ENCODE assay signal across 18 cellular contexts in the genomic region with DNA sequence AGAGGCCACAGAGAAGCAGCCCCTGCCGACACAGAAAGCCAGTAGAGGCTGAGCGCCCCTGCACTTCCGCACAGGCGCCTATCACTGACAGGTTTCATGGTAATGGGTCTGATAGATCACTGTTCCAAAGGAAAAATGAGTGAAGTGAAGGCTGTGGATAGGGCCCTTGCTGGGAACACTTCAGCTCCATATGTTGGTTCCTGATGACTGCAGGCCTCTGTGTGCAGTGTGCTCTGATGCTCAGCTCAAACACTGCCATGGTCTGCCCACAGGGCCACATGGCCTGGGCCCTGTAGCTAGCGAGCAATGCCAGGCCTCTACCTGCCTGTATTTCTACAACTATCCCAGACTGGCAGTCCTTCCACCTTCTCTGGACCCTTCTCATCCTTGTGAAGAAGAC.
DNase-seq lines count a peak whose midpoint lies in the region; ATAC-seq and TF ChIP-seq lines count a peak whose summit lies in the region.
"Had no signal": no experiment of that assay in that cellular context is flagged by ENCODE, and none has a peak within 500 bp of the region (broad histone marks: within the 10 kb centered on the region; RNA-seq: fewer than 3 reads in every experiment).

No MANE protein-coding gene starts in this region.

- no peaks in the 10 kb centered on the region for H3K27me3 ChIP-seq in thyroid gland
- H3K27me3 ChIP-seq in MG63, result no peaks in the 10 kb centered on the region
- H3K27me3 ChIP-seq: BLaER1 had no signal

- TF ChIP-seq POLR2A in thyroid gland (IDR thresholded peaks at IDR 0.05), result no peak

- intact Hi-C loops in activated naive CD4-positive, alpha-beta T cell treated with anti-CD3 and anti-CD28 coated beads for 36 hours (cut with micrococcal nuclease), result no loop called here
- intact Hi-C loops in thyroid gland (cut with DNase I), result loop anchor here (10.0 kb wide), 1 partner anchor 81 kb away; the partner anchor contains the start of genes HIRA and MRPL40

- no peak for TF ChIP-seq CTCF in thyroid gland (IDR thresholded peaks at IDR 0.05)

- peaks cover 66 to 85% of the 10 kb centered on the region in 2 donors for H3K36me3 ChIP-seq in thyroid gland
- H3K36me3 ChIP-seq in MG63, result peaks cover 61% of the 10 kb centered on the region

- no peaks in the 10 kb centered on the region for H3K9me3 Mint-ChIP-seq in activated naive CD4-positive, alpha-beta T cell treated with anti-CD3 and anti-CD28 coated beads, Interleukin-2, amount 50 U/mL, for 24 hours
- no peaks in the 10 kb centered on the region for H3K9me3 Mint-ChIP-seq in activated naive CD4-positive, alpha-beta T cell treated with anti-CD3 and anti-CD28 coated beads for 36 hours
- H3K9me3 Mint-ChIP-seq: CD14-positive monocyte; CD4-positive, alpha-beta memory T cell; HFFc6 had no signal

- CTCF ChIA-PET in activated naive CD4-positive, alpha-beta T cell treated with anti-CD3 and anti-CD28 coated beads for 36 hours (lab: Charles Lee), result interaction anchor here (0.7 kb wide), 1 partner anchor 41 kb away, joined by 3 read pairs; no protein-coding TSS in a partner anchor

- no peak for DNase-seq in activated naive CD4-positive, alpha-beta T cell treated with anti-CD3 and anti-CD28 coated beads for 36 hours
- DNase-seq in cerebellum (ENCODE audit: low spot score), result peak; percentile 54
- DNase-seq in thyroid gland, result no peak
- no peak for DNase-seq in superior temporal gyrus (ENCODE audit: extremely low spot score)
- no peak for DNase-seq in MG63
- DNase-seq: CD4-positive, alpha-beta memory T cell; DMS79 treated with DMSO at 0.1 percent for 48 hours; GOT3; HFFc6 had no signal

- H3K4me3 ChIP-seq in thyroid gland (replicated peaks in 1 of 3) (no peak overlapping the region), MG63 (no peak overlapping the region)
- H3K4me3 ChIP-seq: A549, BLaER1, GM12878 had no signal

- peak overlapping the region; percentile 62 to 99 (median 99) for H3K27ac ChIP-seq in thyroid gland
- H3K27ac ChIP-seq: 22Rv1, A549, BLaER1 had no signal

- no peaks in the 10 kb centered on the region for H3K4me1 Mint-ChIP-seq in activated naive CD4-positive, alpha-beta T cell treated with anti-CD3 and anti-CD28 coated beads, Interleukin-2, amount 50 U/mL, for 24 hours
- H3K4me1 Mint-ChIP-seq in activated naive CD4-positive, alpha-beta T cell treated with anti-CD3 and anti-CD28 coated beads for 36 hours (ENCODE audit: low read depth), result no peaks in the 10 kb centered on the region
- H3K4me1 Mint-ChIP-seq: CD14-positive monocyte; CD4-positive, alpha-beta memory T cell had no signal

- WGBS in thyroid gland, 2 donors, result 95 to 98% methylated on average over 5 of the region's 5 CpGs

- peak overlapping the region; percentile 46 for H3K27ac Mint-ChIP-seq in activated naive CD4-positive, alpha-beta T cell treated with anti-CD3 and anti-CD28 coated beads, Interleukin-2, amount 50 U/mL, for 24 hours
- no peak overlapping the region for H3K27ac Mint-ChIP-seq in activated naive CD4-positive, alpha-beta T cell treated with anti-CD3 and anti-CD28 coated beads for 36 hours
- H3K27ac Mint-ChIP-seq: CD14-positive monocyte, HFFc6 had no signal

- H3K9me3 ChIP-seq in thyroid gland (no peaks in the 10 kb centered on the region), MG63 (no peaks in the 10 kb centered on the region)
- H3K9me3 ChIP-seq: A549, BLaER1 had no signal

- no peak for ATAC-seq in HG03280 (IDR thresholded peaks at IDR 0.05; ENCODE audit: unreplicated experiment)
- ATAC-seq: A549, GM12878, HCT116, HepG2 had no signal

- H3K4me1 ChIP-seq in thyroid gland, result peaks cover 43 to 60% of the 10 kb centered on the region in 2 donors
- H3K4me1 ChIP-seq: A549, BLaER1 had no signal

- peaks cover 25% of the 10 kb centered on the region for H3K36me3 Mint-ChIP-seq in activated naive CD4-positive, alpha-beta T cell treated with anti-CD3 and anti-CD28 coated beads, Interleukin-2, amount 50 U/mL, for 24 hours
- peaks cover 33% of the 10 kb centered on the region for H3K36me3 Mint-ChIP-seq in activated naive CD4-positive, alpha-beta T cell treated with anti-CD3 and anti-CD28 coated beads for 36 hours (ENCODE audit: low read depth)

- H3K27me3 Mint-ChIP-seq in activated naive CD4-positive, alpha-beta T cell treated with anti-CD3 and anti-CD28 coated beads, Interleukin-2, amount 50 U/mL, for 24 hours, result no peaks in the 10 kb centered on the region
- H3K27me3 Mint-ChIP-seq in activated naive CD4-positive, alpha-beta T cell treated with anti-CD3 and anti-CD28 coated beads for 36 hours (ENCODE audit: low read depth), result no peaks in the 10 kb centered on the region
- H3K27me3 Mint-ChIP-seq: CD4-positive, alpha-beta memory T cell had no signal

- H3K4me3 Mint-ChIP-seq in activated naive CD4-positive, alpha-beta T cell treated with anti-CD3 and anti-CD28 coated beads, Interleukin-2, amount 50 U/mL, for 24 hours, result no peak overlapping the region
- H3K4me3 Mint-ChIP-seq in activated naive CD4-positive, alpha-beta T cell treated with anti-CD3 and anti-CD28 coated beads for 36 hours, result no peak overlapping the region
- H3K4me3 Mint-ChIP-seq: CD14-positive monocyte; CD4-positive, alpha-beta memory T cell; HFFc6 had no signal
